9 cellular contexts compared by ENCODE assay signal in the genomic region with DNA sequence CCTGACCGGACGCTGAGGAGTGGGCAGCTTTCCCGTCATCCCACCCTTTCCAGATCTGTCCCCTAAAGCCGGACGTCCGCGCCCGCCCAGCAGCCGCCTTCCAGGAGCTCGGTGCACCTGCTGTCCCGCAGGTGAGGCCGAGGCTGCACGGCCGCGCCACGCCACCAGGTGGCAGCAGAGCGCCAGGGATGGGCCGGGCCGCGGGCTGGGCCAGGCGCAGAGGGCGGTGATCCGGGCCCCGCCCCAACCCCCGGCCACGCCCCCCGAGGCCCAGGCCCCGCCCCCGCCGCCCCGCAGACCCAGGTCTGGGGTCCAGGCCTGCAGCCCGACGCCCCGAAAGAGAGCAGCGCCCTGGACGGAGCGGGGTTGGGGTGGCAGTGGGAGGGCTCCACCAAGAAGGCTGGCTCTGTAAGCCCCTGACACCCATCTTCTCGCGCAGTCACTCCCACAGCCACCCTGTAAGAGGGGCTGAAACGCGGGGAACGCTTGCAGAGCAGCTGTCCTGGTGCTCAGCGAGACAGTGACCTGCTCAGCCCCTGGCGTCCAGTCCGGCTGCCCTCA. TPM values are rescaled to one million over a fixed set of nuclear protein-coding genes. Genes with fewer than 3 reads are reported as not detected.
DNase-seq lines count a peak whose midpoint lies in the region; ATAC-seq and TF ChIP-seq lines count a peak whose summit lies in the region.
"Had no signal": no experiment of that assay in that cellular context is flagged by ENCODE, and none has a peak within 500 bp of the region (broad histone marks: within the 10 kb centered on the region; RNA-seq: fewer than 3 reads in every experiment).

No MANE protein-coding gene starts in this region.

- WGBS in liver, result 14% methylated on average over 45 of the region's 45 CpGs

- DNase-seq in SHP77 (lab: John Stamatoyannopoulos, UW) (peak; percentile 34 to 46), SHP77 treated with DMSO at 0.1 percent for 48 hours (lab: John Stamatoyannopoulos, UW) (no peak), LHCN-M2 (ENCODE audit: low read depth) (peak; percentile 18), cardiac fibroblast (ENCODE audit: low read depth in 2 of 2) (peak; percentile 25 to 38)
- DNase-seq in stimulated activated CD4-positive, alpha-beta T cell treated with anti-CD3 and anti-CD28 coated beads, Interleukin-4, amount 100 ng/mL, for 48 hours (ENCODE audit: low read depth in 2 of 2), result peak; percentile 71 to 91

- no peak overlapping the region for H3K9ac ChIP-seq in liver (ENCODE audit: low read depth in 1 of 2, low read length in 2 of 2)

- no peaks in the 10 kb centered on the region for H3K36me3 ChIP-seq in liver (ENCODE audit: control insufficient read depth in 4 of 4, insufficient read depth in 3 of 4, low read depth in 1 of 4, low read length in 3 of 4)

- peak; percentile 73 to 84 for TF ChIP-seq RAD21 in liver (IDR thresholded peaks at IDR 0.05)

- peaks cover 0 to 2% (median 0%) of the 10 kb centered on the region in 4 donors for H3K9me3 ChIP-seq in liver (ENCODE audit: control insufficient read depth in 4 of 4, low read length in 3 of 4)

- peak; percentile 61 for TF ChIP-seq CTCF in cardiac fibroblast (IDR thresholded peaks at IDR 0.05; ENCODE audit: low read depth, low read length)
- peak; percentile 90 for TF ChIP-seq CTCF in liver (IDR thresholded peaks at IDR 0.05; ENCODE audit: low read depth, low read length, missing input control)

- ATAC-seq in activated CD4-positive, CD25-positive, alpha-beta regulatory T cell treated with anti-CD3 and anti-CD28 coated beads, Interleukin-2, amount 50 U/mL, for 24 hours, result peak; percentile 96
- no peak for ATAC-seq in HG03439 (IDR thresholded peaks at IDR 0.05; ENCODE audit: unreplicated experiment)

- H3K4me3 ChIP-seq in cardiac fibroblast (replicated peaks in 1 of 2; ENCODE audit: low read depth in 2 of 2, low read length in 2 of 2), result no peak overlapping the region
- H3K4me3 ChIP-seq in liver (ENCODE audit: low read depth in 1 of 3, low read length in 3 of 3), result no peak overlapping the region
- H3K4me3 ChIP-seq: skin epidermis had no signal

- H3K27ac ChIP-seq in liver (ENCODE audit: low read depth in 1 of 2, low read length in 2 of 2), result no peak overlapping the region

- H3K4me1 ChIP-seq in liver (ENCODE audit: control insufficient read depth in 4 of 4, insufficient read depth in 4 of 4, low read length in 3 of 4), result peaks cover 2 to 27% (median 15%) of the 10 kb centered on the region in 4 donors

- no peaks in the 10 kb centered on the region for H3K27me3 ChIP-seq in liver (ENCODE audit: control insufficient read depth in 4 of 4, insufficient read depth in 4 of 4, low read length in 3 of 4)

TF ChIP-seq in liver, 16 proteins besides CTCF, POLR2A, EP300 and RAD21:
- TF ChIP-seq RXRA (IDR thresholded peaks at IDR 0.05) (no peak), MAX (IDR thresholded peaks at IDR 0.05) (no peak), HNF4A (conservative IDR thresholded peaks at IDR 0.05) (no peak), SP1 (IDR thresholded peaks at IDR 0.05) (no peak), NR2F2 (IDR thresholded peaks at IDR 0.05) (no peak), HNF4G (IDR thresholded peaks at IDR 0.05) (no peak), ZBTB33 (IDR thresholded peaks at IDR 0.05) (no peak), FOXA2 (IDR thresholded peaks at IDR 0.05) (no peak), GABPA (IDR thresholded peaks at IDR 0.05 in 1 of 2, conservative IDR thresholded peaks at IDR 0.05 in 1 of 2) (no peak), EGR1 (IDR thresholded peaks at IDR 0.05; ENCODE audit: low read depth in 2 of 2) (no peak), REST (IDR thresholded peaks at IDR 0.05) (no peak), TAF1 (conservative IDR thresholded peaks at IDR 0.05) (no peak), JUND (IDR thresholded peaks at IDR 0.05) (no peak), FOXA1 (IDR thresholded peaks at IDR 0.05) (no peak)
- TF ChIP-seq, protein P1, sequence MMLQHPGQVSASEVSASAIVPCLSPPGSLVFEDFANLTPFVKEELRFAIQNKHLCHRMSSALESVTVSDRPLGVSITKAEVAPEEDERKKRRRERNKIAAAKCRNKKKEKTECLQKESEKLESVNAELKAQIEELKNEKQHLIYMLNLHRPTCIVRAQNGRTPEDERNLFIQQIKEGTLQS (IDR thresholded peaks at IDR 0.05), result no peak

RNA-seq across cellular contexts. Expression of gene FOXL3, which starts 32.2 kb away (rescaled TPM):
- not detected in 2 replicates for total RNA-seq in LHCN-M2 (2014; rRNA removed)
- not detected for polyA plus RNA-seq in LHCN-M2 (2012)
- total RNA-seq in liver, result not detected
- polyA plus RNA-seq in liver, result not detected
